21 cellular contexts compared by ENCODE assay signal in the genomic region with DNA sequence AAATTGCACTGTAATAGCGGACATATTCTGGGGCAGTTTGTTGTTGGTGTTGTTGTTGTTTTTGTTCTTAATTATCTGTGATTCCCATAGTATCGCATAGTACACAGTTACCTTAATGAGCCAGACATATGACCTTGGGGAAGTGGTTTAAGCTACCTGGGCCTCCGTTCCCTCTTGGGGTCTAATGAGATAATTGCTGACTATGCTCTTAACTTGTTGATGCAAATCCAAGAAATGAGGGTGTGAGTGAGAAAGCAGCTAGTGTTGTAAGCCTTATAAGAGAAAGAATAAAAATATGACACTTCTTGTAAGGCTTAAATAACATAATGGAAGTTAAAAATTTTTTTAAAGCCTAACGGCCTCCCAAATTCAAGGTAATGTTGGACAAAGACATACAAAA.
"Had no signal": no experiment of that assay in that cellular context is flagged by ENCODE, and none has a peak within 500 bp of the region (broad histone marks: within the 10 kb centered on the region; RNA-seq: fewer than 3 reads in every experiment).

No MANE protein-coding gene starts in this region.

- H3K9me3 Mint-ChIP-seq: IgD-negative memory B cell, T-cell had no signal

- H3K27ac ChIP-seq: SJSA1 had no signal

- H3K27me3 ChIP-seq: SJSA1 had no signal

- H3K4me3 Mint-ChIP-seq: IgD-negative memory B cell, T-cell had no signal

- H3K27me3 Mint-ChIP-seq: IgD-negative memory B cell, T-cell had no signal

- H3K4me2 ChIP-seq: SK-N-SH had no signal

- H3K4me3 ChIP-seq: SJSA1 had no signal

- H3K9ac ChIP-seq: SK-N-SH had no signal

- DNase-seq: KBM-7, NCI-H1092, NCI-H1105 treated with DMSO at 0.1 percent for 48 hours, NCI-H1417 treated with DMSO at 0.1 percent for 48 hours, NCI-H146, NCI-H1694 treated with DMSO at 0.1 percent for 48 hours, NCI-H1930, NCI-H2081, NCI-H2107, NCI-H2227 treated with DMSO at 0.1 percent for 48 hours, NCI-H524, NCI-H526 treated with DMSO at 0.1 percent for 48 hours, NCI-H774, Right ventricle myocardium superior, RPMI8226, SIG-M5, SK-N-SH, SW 1271, T-cell had no signal

- ATAC-seq: T-cell had no signal

- H3K4me1 ChIP-seq: SJSA1 had no signal

- H3K27ac Mint-ChIP-seq: IgD-negative memory B cell, T-cell had no signal

- H3K9me3 ChIP-seq: SJSA1, SK-N-SH had no signal
